1 cellular context compared by ENCODE assay signal in the genomic region with DNA sequence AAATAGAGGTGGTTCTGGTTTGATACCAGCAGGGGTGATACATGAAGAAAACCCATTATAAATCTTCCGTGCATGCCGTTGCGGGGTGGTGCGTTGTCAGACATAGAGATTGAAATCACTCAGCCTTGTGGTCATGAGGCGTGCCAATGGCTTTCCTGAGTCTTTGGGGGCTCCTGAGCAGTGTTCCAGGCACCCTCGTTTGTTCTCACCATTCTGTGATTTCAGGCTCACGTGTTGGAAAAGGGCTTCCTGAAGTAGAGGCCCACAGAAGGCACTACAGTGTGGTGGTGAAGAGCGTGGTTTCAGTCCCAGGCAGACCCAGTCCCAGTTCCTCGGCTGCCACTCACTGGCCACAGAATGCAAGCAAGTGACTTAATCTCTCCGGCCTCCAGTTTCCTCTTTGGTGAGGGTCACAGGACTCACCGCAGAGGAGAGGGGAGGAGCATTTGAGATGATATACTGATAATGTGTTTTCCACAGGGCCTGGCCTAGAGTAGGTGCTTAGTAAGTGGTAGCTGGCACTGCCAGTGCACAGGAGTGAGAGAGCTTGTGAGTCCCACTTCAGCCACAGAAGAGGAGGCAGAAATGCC.
TF ChIP-seq lines count a peak whose summit lies in the region.

No MANE protein-coding gene starts in this region.

TF ChIP-seq in K562, 482 proteins besides CTCF, POLR2A, EP300 and RAD21 (continued from another document and continues in another):
- TF ChIP-seq, protein P1, sequence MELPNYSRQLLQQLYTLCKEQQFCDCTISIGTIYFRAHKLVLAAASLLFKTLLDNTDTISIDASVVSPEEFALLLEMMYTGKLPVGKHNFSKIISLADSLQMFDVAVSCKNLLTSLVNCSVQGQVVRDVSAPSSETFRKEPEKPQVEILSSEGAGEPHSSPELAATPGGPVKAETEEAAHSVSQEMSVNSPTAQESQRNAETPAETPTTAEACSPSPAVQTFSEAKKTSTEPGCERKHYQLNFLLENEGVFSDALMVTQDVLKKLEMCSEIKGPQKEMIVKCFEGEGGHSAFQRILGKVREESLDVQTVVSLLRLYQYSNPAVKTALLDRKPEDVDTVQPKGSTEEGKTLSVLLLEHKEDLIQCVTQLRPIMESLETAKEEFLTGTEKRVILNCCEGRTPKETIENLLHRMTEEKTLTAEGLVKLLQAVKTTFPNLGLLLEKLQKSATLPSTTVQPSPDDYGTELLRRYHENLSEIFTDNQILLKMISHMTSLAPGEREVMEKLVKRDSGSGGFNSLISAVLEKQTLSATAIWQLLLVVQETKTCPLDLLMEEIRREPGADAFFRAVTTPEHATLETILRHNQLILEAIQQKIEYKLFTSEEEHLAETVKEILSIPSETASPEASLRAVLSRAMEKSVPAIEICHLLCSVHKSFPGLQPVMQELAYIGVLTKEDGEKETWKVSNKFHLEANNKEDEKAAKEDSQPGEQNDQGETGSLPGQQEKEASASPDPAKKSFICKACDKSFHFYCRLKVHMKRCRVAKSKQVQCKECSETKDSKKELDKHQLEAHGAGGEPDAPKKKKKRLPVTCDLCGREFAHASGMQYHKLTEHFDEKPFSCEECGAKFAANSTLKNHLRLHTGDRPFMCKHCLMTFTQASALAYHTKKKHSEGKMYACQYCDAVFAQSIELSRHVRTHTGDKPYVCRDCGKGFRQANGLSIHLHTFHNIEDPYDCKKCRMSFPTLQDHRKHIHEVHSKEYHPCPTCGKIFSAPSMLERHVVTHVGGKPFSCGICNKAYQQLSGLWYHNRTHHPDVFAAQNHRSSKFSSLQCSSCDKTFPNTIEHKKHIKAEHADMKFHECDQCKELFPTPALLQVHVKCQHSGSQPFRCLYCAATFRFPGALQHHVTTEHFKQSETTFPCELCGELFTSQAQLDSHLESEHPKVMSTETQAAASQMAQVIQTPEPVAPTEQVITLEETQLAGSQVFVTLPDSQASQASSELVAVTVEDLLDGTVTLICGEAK (IDR thresholded peaks at IDR 0.05), result 0 out of 2 replicates have a peak, but pooled peaks have one; percentile 2
- TF ChIP-seq, protein P1 (CRISPR knock-in tag; IDR thresholded peaks at IDR 0.05), result no peak
- TF ChIP-seq, protein P2, sequence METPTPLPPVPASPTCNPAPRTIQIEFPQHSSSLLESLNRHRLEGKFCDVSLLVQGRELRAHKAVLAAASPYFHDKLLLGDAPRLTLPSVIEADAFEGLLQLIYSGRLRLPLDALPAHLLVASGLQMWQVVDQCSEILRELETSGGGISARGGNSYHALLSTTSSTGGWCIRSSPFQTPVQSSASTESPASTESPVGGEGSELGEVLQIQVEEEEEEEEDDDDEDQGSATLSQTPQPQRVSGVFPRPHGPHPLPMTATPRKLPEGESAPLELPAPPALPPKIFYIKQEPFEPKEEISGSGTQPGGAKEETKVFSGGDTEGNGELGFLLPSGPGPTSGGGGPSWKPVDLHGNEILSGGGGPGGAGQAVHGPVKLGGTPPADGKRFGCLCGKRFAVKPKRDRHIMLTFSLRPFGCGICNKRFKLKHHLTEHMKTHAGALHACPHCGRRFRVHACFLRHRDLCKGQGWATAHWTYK (CRISPR knock-in tag; IDR thresholded peaks at IDR 0.05), result peak; percentile 56; the same call in 1 of the 2 replicates
- TF ChIP-seq MAZ (CRISPR knock-in tag; conservative IDR thresholded peaks at IDR 0.05 in 1 of 2, IDR thresholded peaks at IDR 0.05 in 1 of 2), result peak in 1 of 2 experiments; percentile 57; a peak in 2 of 4 replicates
- TF ChIP-seq, protein P3, sequence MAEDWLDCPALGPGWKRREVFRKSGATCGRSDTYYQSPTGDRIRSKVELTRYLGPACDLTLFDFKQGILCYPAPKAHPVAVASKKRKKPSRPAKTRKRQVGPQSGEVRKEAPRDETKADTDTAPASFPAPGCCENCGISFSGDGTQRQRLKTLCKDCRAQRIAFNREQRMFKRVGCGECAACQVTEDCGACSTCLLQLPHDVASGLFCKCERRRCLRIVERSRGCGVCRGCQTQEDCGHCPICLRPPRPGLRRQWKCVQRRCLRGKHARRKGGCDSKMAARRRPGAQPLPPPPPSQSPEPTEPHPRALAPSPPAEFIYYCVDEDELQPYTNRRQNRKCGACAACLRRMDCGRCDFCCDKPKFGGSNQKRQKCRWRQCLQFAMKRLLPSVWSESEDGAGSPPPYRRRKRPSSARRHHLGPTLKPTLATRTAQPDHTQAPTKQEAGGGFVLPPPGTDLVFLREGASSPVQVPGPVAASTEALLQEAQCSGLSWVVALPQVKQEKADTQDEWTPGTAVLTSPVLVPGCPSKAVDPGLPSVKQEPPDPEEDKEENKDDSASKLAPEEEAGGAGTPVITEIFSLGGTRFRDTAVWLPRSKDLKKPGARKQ (CRISPR knock-in tag; IDR thresholded peaks at IDR 0.05), result 0 out of 2 replicates have a peak, but pooled peaks have one; percentile 21
- TF ChIP-seq TOE1 (IDR thresholded peaks at IDR 0.05; ENCODE audit: borderline replicate concordance), result peak; percentile 60; the same call in 1 of the 2 replicates
- 0 out of 2 replicates have a peak, but pooled peaks have one; percentile 47 for TF ChIP-seq TOE1 (CRISPR knock-in tag; IDR thresholded peaks at IDR 0.05; ENCODE audit: borderline replicate concordance, low read depth)
- peak; percentile 54; the same call in 1 of the 2 replicates for TF ChIP-seq DPF2 (IDR thresholded peaks at IDR 0.05)
- TF ChIP-seq HDAC1 (IDR thresholded peaks at IDR 0.05), result 0 out of 4 replicates have a peak, but pooled peaks of 1 of the 2 experiments have one; percentile 37
- no peak for TF ChIP-seq ELF4 (CRISPR knock-in tag; IDR thresholded peaks at IDR 0.05)
- 0 out of 4 replicates have a peak, but pooled peaks of 1 of the 2 experiments have one; percentile 18 for TF ChIP-seq TBL1XR1 (IDR thresholded peaks at IDR 0.05; ENCODE audit: low read length in 2 of 2)
- TF ChIP-seq, protein P4, sequence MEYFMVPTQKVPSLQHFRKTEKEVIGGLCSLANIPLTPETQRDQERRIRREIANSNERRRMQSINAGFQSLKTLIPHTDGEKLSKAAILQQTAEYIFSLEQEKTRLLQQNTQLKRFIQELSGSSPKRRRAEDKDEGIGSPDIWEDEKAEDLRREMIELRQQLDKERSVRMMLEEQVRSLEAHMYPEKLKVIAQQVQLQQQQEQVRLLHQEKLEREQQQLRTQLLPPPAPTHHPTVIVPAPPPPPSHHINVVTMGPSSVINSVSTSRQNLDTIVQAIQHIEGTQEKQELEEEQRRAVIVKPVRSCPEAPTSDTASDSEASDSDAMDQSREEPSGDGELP (CRISPR knock-in tag; IDR thresholded peaks at IDR 0.05; ENCODE audit: borderline replicate concordance), result peak; percentile 54; the same call in 1 of the 2 replicates
- TF ChIP-seq, protein P5, sequence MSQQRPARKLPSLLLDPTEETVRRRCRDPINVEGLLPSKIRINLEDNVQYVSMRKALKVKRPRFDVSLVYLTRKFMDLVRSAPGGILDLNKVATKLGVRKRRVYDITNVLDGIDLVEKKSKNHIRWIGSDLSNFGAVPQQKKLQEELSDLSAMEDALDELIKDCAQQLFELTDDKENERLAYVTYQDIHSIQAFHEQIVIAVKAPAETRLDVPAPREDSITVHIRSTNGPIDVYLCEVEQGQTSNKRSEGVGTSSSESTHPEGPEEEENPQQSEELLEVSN (IDR thresholded peaks at IDR 0.05; ENCODE audit: borderline replicate concordance in 1 of 2, extremely low read depth in 1 of 2, insufficient read depth in 1 of 2, insufficient read length in 1 of 2, low read depth in 1 of 2, low read length in 1 of 2, poor library complexity in 1 of 2, severe bottlenecking in 1 of 2), result peak in 1 of 2 experiments; percentile 32
- no peak for TF ChIP-seq HLTF (IDR thresholded peaks at IDR 0.05)
- TF ChIP-seq, protein P6, sequence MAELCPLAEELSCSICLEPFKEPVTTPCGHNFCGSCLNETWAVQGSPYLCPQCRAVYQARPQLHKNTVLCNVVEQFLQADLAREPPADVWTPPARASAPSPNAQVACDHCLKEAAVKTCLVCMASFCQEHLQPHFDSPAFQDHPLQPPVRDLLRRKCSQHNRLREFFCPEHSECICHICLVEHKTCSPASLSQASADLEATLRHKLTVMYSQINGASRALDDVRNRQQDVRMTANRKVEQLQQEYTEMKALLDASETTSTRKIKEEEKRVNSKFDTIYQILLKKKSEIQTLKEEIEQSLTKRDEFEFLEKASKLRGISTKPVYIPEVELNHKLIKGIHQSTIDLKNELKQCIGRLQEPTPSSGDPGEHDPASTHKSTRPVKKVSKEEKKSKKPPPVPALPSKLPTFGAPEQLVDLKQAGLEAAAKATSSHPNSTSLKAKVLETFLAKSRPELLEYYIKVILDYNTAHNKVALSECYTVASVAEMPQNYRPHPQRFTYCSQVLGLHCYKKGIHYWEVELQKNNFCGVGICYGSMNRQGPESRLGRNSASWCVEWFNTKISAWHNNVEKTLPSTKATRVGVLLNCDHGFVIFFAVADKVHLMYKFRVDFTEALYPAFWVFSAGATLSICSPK (IDR thresholded peaks at IDR 0.05; ENCODE audit: borderline replicate concordance), result no peak
- peak; percentile 54; the same call in 1 of the 2 replicates for TF ChIP-seq STAG1 (CRISPR knock-in tag; IDR thresholded peaks at IDR 0.05; ENCODE audit: borderline replicate concordance)
- no peak for TF ChIP-seq NR4A1 (CRISPR knock-in tag; IDR thresholded peaks at IDR 0.05)
- TF ChIP-seq NR4A1 (tag; IDR thresholded peaks at IDR 0.05), result peak; percentile 55; the same call in 1 of the 2 replicates
- peak; percentile 31; the same call in 1 of the 2 replicates for TF ChIP-seq ARID1B (IDR thresholded peaks at IDR 0.05)
- peak; percentile 45; the same call in 1 of the 2 replicates for TF ChIP-seq TEAD4 (IDR thresholded peaks at IDR 0.05; ENCODE audit: low read length)
- no peak for TF ChIP-seq TEAD4 (CRISPR knock-in tag; IDR thresholded peaks at IDR 0.05; ENCODE audit: borderline replicate concordance)
- TF ChIP-seq ATF1 (CRISPR knock-in tag; IDR thresholded peaks at IDR 0.05), result no peak
- peak; percentile 45; the same call in 1 of the 2 replicates for TF ChIP-seq ATF1 (tag; IDR thresholded peaks at IDR 0.05)
- TF ChIP-seq GATA2 (CRISPR knock-in tag; IDR thresholded peaks at IDR 0.05), result 0 out of 2 replicates have a peak, but pooled peaks have one; percentile 44
- no peak for TF ChIP-seq HMG20A (CRISPR knock-in tag; conservative IDR thresholded peaks at IDR 0.05)
- TF ChIP-seq NCOA6 (IDR thresholded peaks at IDR 0.05), result no peak
- peak; percentile 87 for TF ChIP-seq BHLHE40 (IDR thresholded peaks at IDR 0.05; ENCODE audit: low read length)
- TF ChIP-seq HNRNPLL (IDR thresholded peaks at IDR 0.05; ENCODE audit: low read depth, low read length, poor library complexity, severe bottlenecking), result no peak
- peak; percentile 73 for TF ChIP-seq BRD9 (IDR thresholded peaks at IDR 0.05; ENCODE audit: low read depth, partially characterized antibody)
- TF ChIP-seq ZNF175 (CRISPR knock-in tag; IDR thresholded peaks at IDR 0.05; ENCODE audit: low read depth), result peak; percentile 41; the same call in 1 of the 2 replicates
- TF ChIP-seq KDM1A (IDR thresholded peaks at IDR 0.05), result 0 out of 4 replicates have a peak, but pooled peaks of 1 of the 2 experiments have one; percentile 20
- TF ChIP-seq CREM (IDR thresholded peaks at IDR 0.05; ENCODE audit: low read depth), result peak; percentile 30; the same call in 1 of the 2 replicates
- peak; percentile 60; the same call in 1 of the 2 replicates for TF ChIP-seq JUN (IDR thresholded peaks at IDR 0.05; ENCODE audit: borderline replicate concordance, low read depth, low read length)
- TF ChIP-seq JUN (CRISPR knock-in tag; IDR thresholded peaks at IDR 0.05; ENCODE audit: borderline replicate concordance), result no peak
- no peak for TF ChIP-seq ZNF41 (CRISPR knock-in tag; conservative IDR thresholded peaks at IDR 0.05)
- TF ChIP-seq SMARCE1 (IDR thresholded peaks at IDR 0.05), result peak; percentile 44; the same call in 1 of the 2 replicates
- TF ChIP-seq SMAD2 (IDR thresholded peaks at IDR 0.05; ENCODE audit: low read depth, low read length), result no peak
- TF ChIP-seq ZNF584 (CRISPR knock-in tag; IDR thresholded peaks at IDR 0.05; ENCODE audit: low read depth), result 0 out of 2 replicates have a peak, but pooled peaks have one; percentile 39
- peak in 1 of 2 experiments; percentile 45; a peak in 1 of 4 replicates for TF ChIP-seq TEAD1 (CRISPR knock-in tag; IDR thresholded peaks at IDR 0.05)
- peak; percentile 22; the same call in 1 of the 2 replicates for TF ChIP-seq SP1 (CRISPR knock-in tag; IDR thresholded peaks at IDR 0.05)
- peak; percentile 86 for TF ChIP-seq MYC (IDR thresholded peaks at IDR 0.05; ENCODE audit: low read depth, low read length)
- no peak for TF ChIP-seq MYC (CRISPR knock-in tag; IDR thresholded peaks at IDR 0.05; ENCODE audit: borderline replicate concordance, low read depth)
- TF ChIP-seq, protein P7, sequence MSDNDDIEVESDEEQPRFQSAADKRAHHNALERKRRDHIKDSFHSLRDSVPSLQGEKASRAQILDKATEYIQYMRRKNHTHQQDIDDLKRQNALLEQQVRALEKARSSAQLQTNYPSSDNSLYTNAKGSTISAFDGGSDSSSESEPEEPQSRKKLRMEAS (CRISPR knock-in tag; IDR thresholded peaks at IDR 0.05), result peak; percentile 59; the same call in 1 of the 2 replicates
